1 cellular context compared by ENCODE assay signal in the genomic region with DNA sequence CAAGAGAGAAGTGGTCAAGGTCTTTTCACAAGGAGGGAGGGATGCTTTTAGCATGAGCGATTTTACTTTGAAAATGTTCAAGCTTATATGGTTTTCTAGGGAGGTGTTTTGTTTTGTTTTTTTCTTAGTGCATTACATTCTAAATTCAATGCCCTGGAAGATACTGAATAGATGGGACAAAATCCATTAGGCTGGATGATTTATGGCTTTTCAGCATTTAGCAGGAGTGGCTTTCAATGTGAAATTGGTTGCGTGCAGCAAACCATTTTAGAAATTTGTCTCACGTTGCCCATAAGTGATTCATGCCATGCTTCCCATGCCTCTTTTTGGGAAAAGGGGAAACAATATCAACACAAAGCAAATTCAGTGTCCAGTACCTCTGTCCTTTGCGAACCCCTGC.
TF ChIP-seq lines count a peak whose summit lies in the region.

No MANE protein-coding gene starts in this region.

TF ChIP-seq in K562, 482 proteins besides CTCF, POLR2A, EP300 and RAD21 (continued from another document):
- TF ChIP-seq, protein P1, sequence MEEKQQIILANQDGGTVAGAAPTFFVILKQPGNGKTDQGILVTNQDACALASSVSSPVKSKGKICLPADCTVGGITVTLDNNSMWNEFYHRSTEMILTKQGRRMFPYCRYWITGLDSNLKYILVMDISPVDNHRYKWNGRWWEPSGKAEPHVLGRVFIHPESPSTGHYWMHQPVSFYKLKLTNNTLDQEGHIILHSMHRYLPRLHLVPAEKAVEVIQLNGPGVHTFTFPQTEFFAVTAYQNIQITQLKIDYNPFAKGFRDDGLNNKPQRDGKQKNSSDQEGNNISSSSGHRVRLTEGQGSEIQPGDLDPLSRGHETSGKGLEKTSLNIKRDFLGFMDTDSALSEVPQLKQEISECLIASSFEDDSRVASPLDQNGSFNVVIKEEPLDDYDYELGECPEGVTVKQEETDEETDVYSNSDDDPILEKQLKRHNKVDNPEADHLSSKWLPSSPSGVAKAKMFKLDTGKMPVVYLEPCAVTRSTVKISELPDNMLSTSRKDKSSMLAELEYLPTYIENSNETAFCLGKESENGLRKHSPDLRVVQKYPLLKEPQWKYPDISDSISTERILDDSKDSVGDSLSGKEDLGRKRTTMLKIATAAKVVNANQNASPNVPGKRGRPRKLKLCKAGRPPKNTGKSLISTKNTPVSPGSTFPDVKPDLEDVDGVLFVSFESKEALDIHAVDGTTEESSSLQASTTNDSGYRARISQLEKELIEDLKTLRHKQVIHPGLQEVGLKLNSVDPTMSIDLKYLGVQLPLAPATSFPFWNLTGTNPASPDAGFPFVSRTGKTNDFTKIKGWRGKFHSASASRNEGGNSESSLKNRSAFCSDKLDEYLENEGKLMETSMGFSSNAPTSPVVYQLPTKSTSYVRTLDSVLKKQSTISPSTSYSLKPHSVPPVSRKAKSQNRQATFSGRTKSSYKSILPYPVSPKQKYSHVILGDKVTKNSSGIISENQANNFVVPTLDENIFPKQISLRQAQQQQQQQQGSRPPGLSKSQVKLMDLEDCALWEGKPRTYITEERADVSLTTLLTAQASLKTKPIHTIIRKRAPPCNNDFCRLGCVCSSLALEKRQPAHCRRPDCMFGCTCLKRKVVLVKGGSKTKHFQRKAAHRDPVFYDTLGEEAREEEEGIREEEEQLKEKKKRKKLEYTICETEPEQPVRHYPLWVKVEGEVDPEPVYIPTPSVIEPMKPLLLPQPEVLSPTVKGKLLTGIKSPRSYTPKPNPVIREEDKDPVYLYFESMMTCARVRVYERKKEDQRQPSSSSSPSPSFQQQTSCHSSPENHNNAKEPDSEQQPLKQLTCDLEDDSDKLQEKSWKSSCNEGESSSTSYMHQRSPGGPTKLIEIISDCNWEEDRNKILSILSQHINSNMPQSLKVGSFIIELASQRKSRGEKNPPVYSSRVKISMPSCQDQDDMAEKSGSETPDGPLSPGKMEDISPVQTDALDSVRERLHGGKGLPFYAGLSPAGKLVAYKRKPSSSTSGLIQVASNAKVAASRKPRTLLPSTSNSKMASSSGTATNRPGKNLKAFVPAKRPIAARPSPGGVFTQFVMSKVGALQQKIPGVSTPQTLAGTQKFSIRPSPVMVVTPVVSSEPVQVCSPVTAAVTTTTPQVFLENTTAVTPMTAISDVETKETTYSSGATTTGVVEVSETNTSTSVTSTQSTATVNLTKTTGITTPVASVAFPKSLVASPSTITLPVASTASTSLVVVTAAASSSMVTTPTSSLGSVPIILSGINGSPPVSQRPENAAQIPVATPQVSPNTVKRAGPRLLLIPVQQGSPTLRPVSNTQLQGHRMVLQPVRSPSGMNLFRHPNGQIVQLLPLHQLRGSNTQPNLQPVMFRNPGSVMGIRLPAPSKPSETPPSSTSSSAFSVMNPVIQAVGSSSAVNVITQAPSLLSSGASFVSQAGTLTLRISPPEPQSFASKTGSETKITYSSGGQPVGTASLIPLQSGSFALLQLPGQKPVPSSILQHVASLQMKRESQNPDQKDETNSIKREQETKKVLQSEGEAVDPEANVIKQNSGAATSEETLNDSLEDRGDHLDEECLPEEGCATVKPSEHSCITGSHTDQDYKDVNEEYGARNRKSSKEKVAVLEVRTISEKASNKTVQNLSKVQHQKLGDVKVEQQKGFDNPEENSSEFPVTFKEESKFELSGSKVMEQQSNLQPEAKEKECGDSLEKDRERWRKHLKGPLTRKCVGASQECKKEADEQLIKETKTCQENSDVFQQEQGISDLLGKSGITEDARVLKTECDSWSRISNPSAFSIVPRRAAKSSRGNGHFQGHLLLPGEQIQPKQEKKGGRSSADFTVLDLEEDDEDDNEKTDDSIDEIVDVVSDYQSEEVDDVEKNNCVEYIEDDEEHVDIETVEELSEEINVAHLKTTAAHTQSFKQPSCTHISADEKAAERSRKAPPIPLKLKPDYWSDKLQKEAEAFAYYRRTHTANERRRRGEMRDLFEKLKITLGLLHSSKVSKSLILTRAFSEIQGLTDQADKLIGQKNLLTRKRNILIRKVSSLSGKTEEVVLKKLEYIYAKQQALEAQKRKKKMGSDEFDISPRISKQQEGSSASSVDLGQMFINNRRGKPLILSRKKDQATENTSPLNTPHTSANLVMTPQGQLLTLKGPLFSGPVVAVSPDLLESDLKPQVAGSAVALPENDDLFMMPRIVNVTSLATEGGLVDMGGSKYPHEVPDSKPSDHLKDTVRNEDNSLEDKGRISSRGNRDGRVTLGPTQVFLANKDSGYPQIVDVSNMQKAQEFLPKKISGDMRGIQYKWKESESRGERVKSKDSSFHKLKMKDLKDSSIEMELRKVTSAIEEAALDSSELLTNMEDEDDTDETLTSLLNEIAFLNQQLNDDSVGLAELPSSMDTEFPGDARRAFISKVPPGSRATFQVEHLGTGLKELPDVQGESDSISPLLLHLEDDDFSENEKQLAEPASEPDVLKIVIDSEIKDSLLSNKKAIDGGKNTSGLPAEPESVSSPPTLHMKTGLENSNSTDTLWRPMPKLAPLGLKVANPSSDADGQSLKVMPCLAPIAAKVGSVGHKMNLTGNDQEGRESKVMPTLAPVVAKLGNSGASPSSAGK (IDR thresholded peaks at IDR 0.05), result no peak
- TF ChIP-seq SIN3A (IDR thresholded peaks at IDR 0.05; ENCODE audit: borderline replicate concordance in 2 of 2, control insufficient read depth in 1 of 2, low read depth in 2 of 2, low read length in 2 of 2) (no peak), PBX2 (CRISPR knock-in tag; IDR thresholded peaks at IDR 0.05; ENCODE audit: low read depth) (no peak), PBX2 (tag; conservative IDR thresholded peaks at IDR 0.05; ENCODE audit: low read depth) (peak; percentile 73), NR3C1 (CRISPR knock-in tag; IDR thresholded peaks at IDR 0.05) (no peak), SAFB (IDR thresholded peaks at IDR 0.05; ENCODE audit: borderline replicate concordance, low read depth, low read length) (no peak), DDX20 (tag; IDR thresholded peaks at IDR 0.05; ENCODE audit: low read depth) (no peak), HSF4 (CRISPR knock-in tag; IDR thresholded peaks at IDR 0.05; ENCODE audit: borderline replicate concordance) (no peak), KLF6 (CRISPR knock-in tag; IDR thresholded peaks at IDR 0.05; ENCODE audit: borderline replicate concordance) (no peak), MEIS2 (IDR thresholded peaks at IDR 0.05; ENCODE audit: partially characterized antibody) (peak; percentile 66), ARID2 (IDR thresholded peaks at IDR 0.05) (no peak)
- TF ChIP-seq, protein P2, sequence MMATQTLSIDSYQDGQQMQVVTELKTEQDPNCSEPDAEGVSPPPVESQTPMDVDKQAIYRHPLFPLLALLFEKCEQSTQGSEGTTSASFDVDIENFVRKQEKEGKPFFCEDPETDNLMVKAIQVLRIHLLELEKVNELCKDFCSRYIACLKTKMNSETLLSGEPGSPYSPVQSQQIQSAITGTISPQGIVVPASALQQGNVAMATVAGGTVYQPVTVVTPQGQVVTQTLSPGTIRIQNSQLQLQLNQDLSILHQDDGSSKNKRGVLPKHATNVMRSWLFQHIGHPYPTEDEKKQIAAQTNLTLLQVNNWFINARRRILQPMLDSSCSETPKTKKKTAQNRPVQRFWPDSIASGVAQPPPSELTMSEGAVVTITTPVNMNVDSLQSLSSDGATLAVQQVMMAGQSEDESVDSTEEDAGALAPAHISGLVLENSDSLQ (IDR thresholded peaks at IDR 0.05), result peak; percentile 59
TF ChIP-seq in K562: peak in this region for 3.
